In genomic region chr7:621572-622285, GRCh38 we compare ENCODE assay signal across 1 cellular context.
TF ChIP-seq lines count a peak whose summit lies in the region.

No MANE protein-coding gene starts in this region.

TF ChIP-seq in SK-N-SH treated with all-trans-retinoic acid at 6 μM for 48 hours, 23 proteins besides CTCF, POLR2A, EP300 and RAD21:
- TF ChIP-seq ZNF8 (CRISPR knock-in tag; IDR thresholded peaks at IDR 0.05), result no peak
- TF ChIP-seq ZFP30 (CRISPR knock-in tag; IDR thresholded peaks at IDR 0.05), result no peak
- TF ChIP-seq ESRRG (CRISPR knock-in tag; IDR thresholded peaks at IDR 0.05), result no peak
- no peak for TF ChIP-seq RARB (CRISPR knock-in tag; IDR thresholded peaks at IDR 0.05)
- TF ChIP-seq, protein P1, sequence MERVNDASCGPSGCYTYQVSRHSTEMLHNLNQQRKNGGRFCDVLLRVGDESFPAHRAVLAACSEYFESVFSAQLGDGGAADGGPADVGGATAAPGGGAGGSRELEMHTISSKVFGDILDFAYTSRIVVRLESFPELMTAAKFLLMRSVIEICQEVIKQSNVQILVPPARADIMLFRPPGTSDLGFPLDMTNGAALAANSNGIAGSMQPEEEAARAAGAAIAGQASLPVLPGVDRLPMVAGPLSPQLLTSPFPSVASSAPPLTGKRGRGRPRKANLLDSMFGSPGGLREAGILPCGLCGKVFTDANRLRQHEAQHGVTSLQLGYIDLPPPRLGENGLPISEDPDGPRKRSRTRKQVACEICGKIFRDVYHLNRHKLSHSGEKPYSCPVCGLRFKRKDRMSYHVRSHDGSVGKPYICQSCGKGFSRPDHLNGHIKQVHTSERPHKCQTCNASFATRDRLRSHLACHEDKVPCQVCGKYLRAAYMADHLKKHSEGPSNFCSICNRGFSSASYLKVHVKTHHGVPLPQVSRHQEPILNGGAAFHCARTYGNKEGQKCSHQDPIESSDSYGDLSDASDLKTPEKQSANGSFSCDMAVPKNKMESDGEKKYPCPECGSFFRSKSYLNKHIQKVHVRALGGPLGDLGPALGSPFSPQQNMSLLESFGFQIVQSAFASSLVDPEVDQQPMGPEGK (CRISPR knock-in tag; IDR thresholded peaks at IDR 0.05; ENCODE audit: borderline replicate concordance), result no peak
- TF ChIP-seq CREB5 (CRISPR knock-in tag; IDR thresholded peaks at IDR 0.05; ENCODE audit: low read depth), result no peak
- no peak for TF ChIP-seq PPARA (CRISPR knock-in tag; IDR thresholded peaks at IDR 0.05; ENCODE audit: borderline replicate concordance)
- no peak for TF ChIP-seq ZNF565 (CRISPR knock-in tag; conservative IDR thresholded peaks at IDR 0.05; ENCODE audit: low read depth)
- TF ChIP-seq GLIS3 (CRISPR knock-in tag; IDR thresholded peaks at IDR 0.05), result no peak
- no peak for TF ChIP-seq TCF4 (CRISPR knock-in tag; IDR thresholded peaks at IDR 0.05; ENCODE audit: borderline replicate concordance)
- TF ChIP-seq ARNTL (CRISPR knock-in tag; IDR thresholded peaks at IDR 0.05; ENCODE audit: borderline replicate concordance, low read depth), result no peak
- TF ChIP-seq TOX (CRISPR knock-in tag; IDR thresholded peaks at IDR 0.05; ENCODE audit: borderline replicate concordance), result no peak
- no peak for TF ChIP-seq ISL1 (CRISPR knock-in tag; IDR thresholded peaks at IDR 0.05)
- no peak for TF ChIP-seq SNAI2 (CRISPR knock-in tag; IDR thresholded peaks at IDR 0.05)
- TF ChIP-seq OSR1 (CRISPR knock-in tag; IDR thresholded peaks at IDR 0.05), result no peak
- no peak for TF ChIP-seq ZNF70 (CRISPR knock-in tag; IDR thresholded peaks at IDR 0.05)
- no peak for TF ChIP-seq CSRNP3 (CRISPR knock-in tag; IDR thresholded peaks at IDR 0.05)
- TF ChIP-seq POU6F1 (CRISPR knock-in tag; IDR thresholded peaks at IDR 0.05; ENCODE audit: borderline replicate concordance, low read depth), result no peak
